Comparison of ENCODE assay signal across 20 cellular contexts in the genomic region with DNA sequence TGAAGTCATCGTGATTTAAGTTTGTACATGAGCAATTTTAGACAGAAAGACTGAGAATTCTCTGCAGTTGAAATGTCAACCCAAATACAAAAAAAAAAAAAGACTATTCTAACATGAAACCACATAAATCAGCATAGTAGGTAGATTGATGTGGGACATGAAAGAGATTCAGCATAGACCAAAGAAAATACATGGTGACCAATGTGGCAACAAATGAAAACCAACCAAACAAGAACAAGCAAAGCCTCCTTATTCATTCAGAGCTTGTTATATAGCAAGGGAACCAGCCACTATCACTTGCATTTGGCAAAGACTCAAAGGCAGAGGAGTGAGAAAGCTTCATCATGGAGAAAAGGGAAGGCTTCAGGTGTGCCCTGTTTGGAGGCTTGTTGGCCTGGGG.
"Had no signal": no experiment of that assay in that cellular context is flagged by ENCODE, and none has a peak within 500 bp of the region (broad histone marks: within the 10 kb centered on the region; RNA-seq: fewer than 3 reads in every experiment).

No MANE protein-coding gene starts in this region.

- H3K36me3 Mint-ChIP-seq: activated naive CD4-positive, alpha-beta T cell treated with anti-CD3 and anti-CD28 coated beads, Interleukin-2, amount 50 U/mL, for 24 hours; naive B cell; stimulated activated memory B cell treated with anti-CD40 and anti-IgM and Interleukin-4, amounts not matched to agents 10 μg/mL and 1 μg/mL and 100 μg/mL, for 72 hours had no signal

- H3K4me3 Mint-ChIP-seq: activated naive CD4-positive, alpha-beta T cell treated with anti-CD3 and anti-CD28 coated beads, Interleukin-2, amount 50 U/mL, for 24 hours; activated T-helper 17 cell treated with anti-CD3 and anti-CD28 coated beads, Interleukin-2, amount 50 U/mL, for 72 hours; naive B cell; stimulated activated memory B cell treated with anti-CD40 and anti-IgM and Interleukin-4, amounts not matched to agents 10 μg/mL and 1 μg/mL and 100 μg/mL, for 72 hours had no signal

- H3K4me1 ChIP-seq: esophagus squamous epithelium, left lung, tibial nerve, vagina had no signal

- H3K9me3 ChIP-seq: esophagus squamous epithelium, left lung, neutrophil, tibial nerve, vagina had no signal

- H3K27me3 ChIP-seq: left lung, tibial nerve, vagina had no signal

- DNase-seq: amniotic stem cell; cerebellar nuclear complex; effector CD8-positive, alpha-beta T cell; esophagus squamous epithelium; hippocampal formation; kidney; left lung; mammary epithelial cell; naive B cell; posterior cingulate gyrus; retina; stimulated activated CD4-positive, alpha-beta T cell treated with anti-CD3 and anti-CD28 coated beads, Interleukin-2, amount 100 ng/mL, for 48 hours had no signal

- H3K27ac Mint-ChIP-seq: activated naive CD4-positive, alpha-beta T cell treated with anti-CD3 and anti-CD28 coated beads, Interleukin-2, amount 50 U/mL, for 24 hours; activated T-helper 17 cell treated with anti-CD3 and anti-CD28 coated beads, Interleukin-2, amount 50 U/mL, for 72 hours; naive B cell; stimulated activated memory B cell treated with anti-CD40 and anti-IgM and Interleukin-4, amounts not matched to agents 10 μg/mL and 1 μg/mL and 100 μg/mL, for 72 hours had no signal

- H3K4me3 ChIP-seq: esophagus squamous epithelium, left lung, SK-N-MC, tibial nerve, vagina had no signal

- H3K9me3 Mint-ChIP-seq: activated naive CD4-positive, alpha-beta T cell treated with anti-CD3 and anti-CD28 coated beads, Interleukin-2, amount 50 U/mL, for 24 hours; activated T-helper 17 cell treated with anti-CD3 and anti-CD28 coated beads, Interleukin-2, amount 50 U/mL, for 72 hours; naive B cell; stimulated activated memory B cell treated with anti-CD40 and anti-IgM and Interleukin-4, amounts not matched to agents 10 μg/mL and 1 μg/mL and 100 μg/mL, for 72 hours had no signal

- H3K36me3 ChIP-seq: esophagus squamous epithelium, left lung, neutrophil, tibial nerve, vagina had no signal

- ATAC-seq: activated CD4-positive, CD25-positive, alpha-beta regulatory T cell treated with anti-CD3 and anti-CD28 coated beads, Interleukin-2, amount 50 U/mL, for 24 hours; activated T-helper 17 cell treated with anti-CD3 and anti-CD28 coated beads, Interleukin-2, amount 50 U/mL, for 72 hours; left lung; stimulated activated memory B cell treated with anti-CD40 and anti-IgM and Interleukin-4, amounts not matched to agents 10 μg/mL and 1 μg/mL and 100 μg/mL, for 72 hours had no signal

- H3K4me1 Mint-ChIP-seq: naive B cell; stimulated activated memory B cell treated with anti-CD40 and anti-IgM and Interleukin-4, amounts not matched to agents 10 μg/mL and 1 μg/mL and 100 μg/mL, for 72 hours had no signal

- H3K27ac ChIP-seq: esophagus squamous epithelium, left lung, neutrophil, SK-N-MC, tibial nerve, vagina had no signal
